18 cellular contexts compared by ENCODE assay signal in genomic region chr1:152513081-152513480, GRCh38. TPM values are rescaled to one million over a fixed set of nuclear protein-coding genes. Genes with fewer than 3 reads are reported as not detected.
DNase-seq lines count a peak whose midpoint lies in the region; ATAC-seq, FAIRE-seq and TF ChIP-seq lines count a peak whose summit lies in the region.
"Had no signal": no experiment of that assay in that cellular context is flagged by ENCODE, and none has a peak within 500 bp of the region (broad histone marks: within the 10 kb centered on the region; RNA-seq: fewer than 3 reads in every experiment).

No MANE protein-coding gene starts in this region.

- FAIRE-seq in bronchial epithelial cell (lab: Jason Lieb, UNC) (no peak), urothelium cell line (lab: Jason Lieb, UNC) (no peak)

- DNase-seq in SIG-M5 treated with dmso at 0.1 percent for 504 hours (lab: John Stamatoyannopoulos, UW; ENCODE audit: unreplicated experiment) (peak; percentile 6), SIG-M5 (lab: John Stamatoyannopoulos, UW) (no peak), bronchial epithelial cell (ENCODE audit: low read depth) (peak; percentile 41), esophagus squamous epithelium (lab: John Stamatoyannopoulos, UW) (no peak), NCI-H187 (lab: John Stamatoyannopoulos, UW) (no peak), urothelium cell line (ENCODE audit: low spot score) (no peak)
- DNase-seq: Calu3; CD4-positive, alpha-beta memory T cell; DMS79 treated with DMSO at 0.1 percent for 48 hours; GF-D8; GOT3; H7 had no signal

- TF ChIP-seq CTCF in bronchial epithelial cell (IDR thresholded peaks at IDR 0.05; ENCODE audit: insufficient read depth, low read length, severe bottlenecking) (no peak), esophagus squamous epithelium (IDR thresholded peaks at IDR 0.05) (peak in 1 of 6 experiments; percentile 32)

- H3K27me3 ChIP-seq in bronchial epithelial cell (ENCODE audit: control insufficient read depth, insufficient read depth, low read length): no peaks in the 10 kb centered on the region
- H3K27me3 ChIP-seq in esophagus squamous epithelium: peaks cover 0 to 72% (median 6%) of the 10 kb centered on the region in 4 donors
- H3K27me3 ChIP-seq: BLaER1 had no signal

- H3K27ac ChIP-seq in esophagus squamous epithelium: peak overlapping the region in 3 of 4 donors; percentile 62 to 66 (median 64)
- H3K27ac ChIP-seq: 22Rv1, BLaER1 had no signal

- intact Hi-C loops in esophagus squamous epithelium (cut with DNase I): no loop called here

- H3K4me3 ChIP-seq in bronchial epithelial cell (ENCODE audit: low read depth, low read length) (no peak overlapping the region), esophagus squamous epithelium (no peak overlapping the region)
- H3K4me3 ChIP-seq: BLaER1 had no signal

- no peaks in the 10 kb centered on the region for H3K36me3 ChIP-seq in bronchial epithelial cell (ENCODE audit: control insufficient read depth, insufficient read depth, low read length)
- H3K36me3 ChIP-seq in esophagus squamous epithelium: no peaks in the 10 kb centered on the region
- H3K36me3 ChIP-seq: BLaER1 had no signal

- no peak for TF ChIP-seq POLR2A in esophagus squamous epithelium (IDR thresholded peaks at IDR 0.05)

- H3K4me1 ChIP-seq in esophagus squamous epithelium: peaks cover 9 to 53% (median 14%) of the 10 kb centered on the region in 3 donors
- H3K4me1 ChIP-seq: BLaER1 had no signal

- no peak for ATAC-seq in HG02840 (IDR thresholded peaks at IDR 0.05; ENCODE audit: low FRiP score, unreplicated experiment)
- ATAC-seq: HCT116 had no signal

- H3K9me3 ChIP-seq in esophagus squamous epithelium: no peaks in the 10 kb centered on the region
- H3K9me3 ChIP-seq: BLaER1 had no signal

- 41 to 55% methylated on average over 3 of the region's 3 CpGs for WGBS in esophagus squamous epithelium, 2 donors

RNA-seq across cellular contexts. Expression of gene CRCT1, which starts 1.2 kb away (rescaled TPM):
- total RNA-seq in bronchial epithelial cell (4.7 and 7.6 TPM in 2 replicates), esophagus squamous epithelium (100 to 1,000 TPM in 3 of 4 donors, 10 to 100 TPM in 1; 87.9 to 720 (median 367) TPM)
- total RNA-seq: A673; Calu3; CD4-positive, alpha-beta memory T cell; H7 had no signal

RNA-seq across cellular contexts. Expression of gene LCE5A, which starts 2.5 kb away (rescaled TPM):
- not detected in 2 replicates for total RNA-seq in bronchial epithelial cell
- 1 to 10 TPM in 1 of 4 donors, not detected in 3; 1.2 TPM for total RNA-seq in esophagus squamous epithelium
- total RNA-seq: A673; Calu3; CD4-positive, alpha-beta memory T cell; H7; HT-29 had no signal

RNA-seq across cellular contexts. Expression of gene LCE3E, which starts 53.5 kb away (rescaled TPM):
- total RNA-seq in bronchial epithelial cell (not detected in 2 replicates), esophagus squamous epithelium (10 to 100 TPM in 1 of 4 donors, 1 to 10 TPM in 2, under 1 TPM in 1; 0.76 to 10.0 (median 2.4) TPM)
- total RNA-seq: A673; Calu3; CD4-positive, alpha-beta memory T cell; H7; HT-29 had no signal

Comparison
In these comparisons a context has a peak if more than half of its experiments do, and no peak if none do; other contexts are left out.
1. DNase-seq: peak in SIG-M5 treated with dmso at 0.1 percent for 504 hours (single experiment) and bronchial epithelial cell (single experiment); none in SIG-M5 (single experiment), esophagus squamous epithelium (single experiment), NCI-H187 (0 of 2) and urothelium cell line (single experiment).
2. RNA of gene CRCT1, which starts 1.2 kb away (total RNA-seq): 87.9 to 720 TPM in esophagus squamous epithelium; 4.7 to 7.6 TPM in bronchial epithelial cell; every median in the first group is over 10 times any median in the second.